Comparison of ENCODE assay signal across 1 cellular context in genomic region chr11:95068549-95068948, GRCh38.
A peak's percentile ranks its signal among the peaks of the same experiment; 100 is the strongest.
TF ChIP-seq lines count a peak whose summit lies in the region.

No MANE protein-coding gene starts in this region.

TF ChIP-seq in HEK293, 187 proteins besides CTCF, POLR2A, EP300 and RAD21 (continued from another document and continues in another):
- no peak for TF ChIP-seq SALL2 (tag by site-specific recombination; IDR thresholded peaks at IDR 0.05; ENCODE audit: borderline replicate concordance)
- no peak for TF ChIP-seq ZNF223 (tag by site-specific recombination; IDR thresholded peaks at IDR 0.05)
- TF ChIP-seq ZNF529 (tag by site-specific recombination; IDR thresholded peaks at IDR 0.05; ENCODE audit: insufficient replicate concordance): no peak
- no peak for TF ChIP-seq ZNF558 (tag by site-specific recombination; IDR thresholded peaks at IDR 0.05)
- TF ChIP-seq ZNF274 (IDR thresholded peaks at IDR 0.05; ENCODE audit: low read length): no peak
- TF ChIP-seq ZNF274 (tag by site-specific recombination; IDR thresholded peaks at IDR 0.05; ENCODE audit: borderline replicate concordance): no peak
- TF ChIP-seq GLI2 (tag by site-specific recombination; IDR thresholded peaks at IDR 0.05; ENCODE audit: borderline replicate concordance, low read depth): no peak
- no peak for TF ChIP-seq ZNF623 (tag by site-specific recombination; IDR thresholded peaks at IDR 0.05)
- TF ChIP-seq ZNF266 (tag by site-specific recombination; IDR thresholded peaks at IDR 0.05; ENCODE audit: low read depth): no peak
- TF ChIP-seq ZNF580 (tag by site-specific recombination; IDR thresholded peaks at IDR 0.05): no peak
- TF ChIP-seq ZSCAN30 (tag by site-specific recombination; IDR thresholded peaks at IDR 0.05): 0 out of 2 replicates have a peak, but pooled peaks have one; percentile 62
- TF ChIP-seq ZNF26 (tag by site-specific recombination; IDR thresholded peaks at IDR 0.05): no peak
- no peak for TF ChIP-seq ZNF221 (tag by site-specific recombination; IDR thresholded peaks at IDR 0.05; ENCODE audit: borderline replicate concordance)
- TF ChIP-seq ZFP3 (tag by site-specific recombination; IDR thresholded peaks at IDR 0.05; ENCODE audit: low read depth): no peak
- peak; percentile 81; the same call in 1 of the 2 replicates for TF ChIP-seq ZBTB44 (tag by site-specific recombination; IDR thresholded peaks at IDR 0.05)
- no peak for TF ChIP-seq RBAK (tag by site-specific recombination; IDR thresholded peaks at IDR 0.05)
- TF ChIP-seq ZNF366 (tag by site-specific recombination; conservative IDR thresholded peaks at IDR 0.05): no peak
- no peak for TF ChIP-seq ZNF658 (tag by site-specific recombination; IDR thresholded peaks at IDR 0.05)
- TF ChIP-seq ZNF776 (tag by site-specific recombination; IDR thresholded peaks at IDR 0.05; ENCODE audit: borderline replicate concordance): no peak
- 0 out of 2 replicates have a peak, but pooled peaks have one; percentile 47 for TF ChIP-seq KLF10 (tag by site-specific recombination; IDR thresholded peaks at IDR 0.05)
- no peak for TF ChIP-seq ZNF624 (tag by site-specific recombination; IDR thresholded peaks at IDR 0.05)
- no peak for TF ChIP-seq ELK4 (IDR thresholded peaks at IDR 0.05; ENCODE audit: borderline replicate concordance, low read depth, low read length)
- TF ChIP-seq ZNF518A (tag by site-specific recombination; conservative IDR thresholded peaks at IDR 0.05; ENCODE audit: low read depth): no peak
- no peak for TF ChIP-seq ZSCAN16 (tag by site-specific recombination; IDR thresholded peaks at IDR 0.05)
- TF ChIP-seq ZNF280D (tag by site-specific recombination; IDR thresholded peaks at IDR 0.05): no peak
- TF ChIP-seq ZNF510 (tag by site-specific recombination; IDR thresholded peaks at IDR 0.05; ENCODE audit: insufficient replicate concordance): no peak
- TF ChIP-seq KLF9 (tag by site-specific recombination; IDR thresholded peaks at IDR 0.05; ENCODE audit: low read depth): no peak
- TF ChIP-seq KLF7 (tag by site-specific recombination; IDR thresholded peaks at IDR 0.05; ENCODE audit: borderline replicate concordance): no peak
- TF ChIP-seq ZNF426 (tag by site-specific recombination; IDR thresholded peaks at IDR 0.05): no peak
- TF ChIP-seq ZNF561 (tag by site-specific recombination; IDR thresholded peaks at IDR 0.05; ENCODE audit: borderline replicate concordance): no peak
- TF ChIP-seq TRIM28 (IDR thresholded peaks at IDR 0.05; ENCODE audit: borderline replicate concordance, low read length): no peak
- no peak for TF ChIP-seq PRDM1 (tag by site-specific recombination; IDR thresholded peaks at IDR 0.05)
- no peak for TF ChIP-seq ZNF324 (tag by site-specific recombination; IDR thresholded peaks at IDR 0.05)
- 0 out of 2 replicates have a peak, but pooled peaks have one; percentile 11 for TF ChIP-seq KLF8 (tag by site-specific recombination; IDR thresholded peaks at IDR 0.05)
- TF ChIP-seq ZNF843 (tag by site-specific recombination; IDR thresholded peaks at IDR 0.05): no peak
- no peak for TF ChIP-seq ZNF138 (tag by site-specific recombination; IDR thresholded peaks at IDR 0.05; ENCODE audit: borderline replicate concordance)
- no peak for TF ChIP-seq ZNF600 (tag by site-specific recombination; IDR thresholded peaks at IDR 0.05)
- no peak for TF ChIP-seq ZNF521 (tag by site-specific recombination; IDR thresholded peaks at IDR 0.05)
- no peak for TF ChIP-seq ZNF148 (tag by site-specific recombination; IDR thresholded peaks at IDR 0.05; ENCODE audit: borderline replicate concordance)
- no peak for TF ChIP-seq HOXD13 (CRISPR knock-in tag; IDR thresholded peaks at IDR 0.05; ENCODE audit: borderline replicate concordance)
- TF ChIP-seq ZNF704 (tag by site-specific recombination; IDR thresholded peaks at IDR 0.05): no peak
- no peak for TF ChIP-seq ZNF335 (tag by site-specific recombination; conservative IDR thresholded peaks at IDR 0.05)
- TF ChIP-seq OSR2 (tag by site-specific recombination; IDR thresholded peaks at IDR 0.05): 0 out of 2 replicates have a peak, but pooled peaks have one; percentile 26
- no peak for TF ChIP-seq ZNF280C (tag by site-specific recombination; IDR thresholded peaks at IDR 0.05)
- TF ChIP-seq ZNF155 (tag by site-specific recombination; IDR thresholded peaks at IDR 0.05): no peak
- no peak for TF ChIP-seq ZNF571 (tag by site-specific recombination; IDR thresholded peaks at IDR 0.05)
